ENCODE assay signal across 2 cellular contexts in the genomic region with DNA sequence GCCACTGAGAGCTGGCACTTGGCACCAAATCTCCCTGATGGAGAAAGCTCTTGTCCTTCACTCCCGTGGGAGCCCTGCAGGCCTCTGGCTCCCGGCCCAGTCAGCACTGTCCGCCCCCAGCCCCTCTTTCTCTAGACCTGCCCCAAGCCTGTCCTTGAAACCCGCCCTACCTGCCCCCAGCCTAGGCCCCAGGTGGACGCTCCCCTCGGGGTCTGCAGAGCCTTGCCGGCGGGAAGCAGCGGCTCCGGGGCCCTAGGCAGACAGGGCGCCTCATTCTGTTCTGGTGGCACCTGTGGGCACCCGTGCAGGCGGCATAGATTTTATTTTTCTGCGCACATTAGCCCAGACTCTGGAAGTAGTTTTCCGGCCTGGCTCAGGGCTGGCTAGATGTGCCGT.
TF ChIP-seq lines count a peak whose summit lies in the region.

No MANE protein-coding gene starts in this region.

TF ChIP-seq in SK-N-SH, 30 proteins besides CTCF, POLR2A, EP300 and RAD21 (continued from another document):
- no peak for TF ChIP-seq CHD2 (IDR thresholded peaks at IDR 0.05; ENCODE audit: low read length, partially characterized antibody)
- no peak for TF ChIP-seq EZH2phosphoT487 (IDR thresholded peaks at IDR 0.05; ENCODE audit: borderline replicate concordance, low read depth)
- TF ChIP-seq SIN3A (IDR thresholded peaks at IDR 0.05; ENCODE audit: borderline replicate concordance, low read depth, low read length): no peak
- no peak for TF ChIP-seq SMC3 (IDR thresholded peaks at IDR 0.05; ENCODE audit: low read depth, low read length)
- TF ChIP-seq, protein P1, sequence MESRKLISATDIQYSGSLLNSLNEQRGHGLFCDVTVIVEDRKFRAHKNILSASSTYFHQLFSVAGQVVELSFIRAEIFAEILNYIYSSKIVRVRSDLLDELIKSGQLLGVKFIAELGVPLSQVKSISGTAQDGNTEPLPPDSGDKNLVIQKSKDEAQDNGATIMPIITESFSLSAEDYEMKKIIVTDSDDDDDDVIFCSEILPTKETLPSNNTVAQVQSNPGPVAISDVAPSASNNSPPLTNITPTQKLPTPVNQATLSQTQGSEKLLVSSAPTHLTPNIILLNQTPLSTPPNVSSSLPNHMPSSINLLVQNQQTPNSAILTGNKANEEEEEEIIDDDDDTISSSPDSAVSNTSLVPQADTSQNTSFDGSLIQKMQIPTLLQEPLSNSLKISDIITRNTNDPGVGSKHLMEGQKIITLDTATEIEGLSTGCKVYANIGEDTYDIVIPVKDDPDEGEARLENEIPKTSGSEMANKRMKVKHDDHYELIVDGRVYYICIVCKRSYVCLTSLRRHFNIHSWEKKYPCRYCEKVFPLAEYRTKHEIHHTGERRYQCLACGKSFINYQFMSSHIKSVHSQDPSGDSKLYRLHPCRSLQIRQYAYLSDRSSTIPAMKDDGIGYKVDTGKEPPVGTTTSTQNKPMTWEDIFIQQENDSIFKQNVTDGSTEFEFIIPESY (IDR thresholded peaks at IDR 0.05; ENCODE audit: borderline replicate concordance, low read depth): no peak
- no peak for TF ChIP-seq MEF2A (IDR thresholded peaks at IDR 0.05; ENCODE audit: borderline replicate concordance, low read depth)
- no peak for TF ChIP-seq RXRA (IDR thresholded peaks at IDR 0.05; ENCODE audit: borderline replicate concordance, low read depth)
- TF ChIP-seq NRF1 (IDR thresholded peaks at IDR 0.05; ENCODE audit: low read depth, low read length): no peak
- TF ChIP-seq YY1 (IDR thresholded peaks at IDR 0.05; ENCODE audit: low read depth): no peak
- TF ChIP-seq TCF12 (IDR thresholded peaks at IDR 0.05): no peak
- TF ChIP-seq, protein P2, sequence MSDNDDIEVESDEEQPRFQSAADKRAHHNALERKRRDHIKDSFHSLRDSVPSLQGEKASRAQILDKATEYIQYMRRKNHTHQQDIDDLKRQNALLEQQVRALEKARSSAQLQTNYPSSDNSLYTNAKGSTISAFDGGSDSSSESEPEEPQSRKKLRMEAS (IDR thresholded peaks at IDR 0.05; ENCODE audit: low read depth): no peak
- TF ChIP-seq MXI1 (IDR thresholded peaks at IDR 0.05; ENCODE audit: low read depth, low read length): no peak
- TF ChIP-seq, protein P3, sequence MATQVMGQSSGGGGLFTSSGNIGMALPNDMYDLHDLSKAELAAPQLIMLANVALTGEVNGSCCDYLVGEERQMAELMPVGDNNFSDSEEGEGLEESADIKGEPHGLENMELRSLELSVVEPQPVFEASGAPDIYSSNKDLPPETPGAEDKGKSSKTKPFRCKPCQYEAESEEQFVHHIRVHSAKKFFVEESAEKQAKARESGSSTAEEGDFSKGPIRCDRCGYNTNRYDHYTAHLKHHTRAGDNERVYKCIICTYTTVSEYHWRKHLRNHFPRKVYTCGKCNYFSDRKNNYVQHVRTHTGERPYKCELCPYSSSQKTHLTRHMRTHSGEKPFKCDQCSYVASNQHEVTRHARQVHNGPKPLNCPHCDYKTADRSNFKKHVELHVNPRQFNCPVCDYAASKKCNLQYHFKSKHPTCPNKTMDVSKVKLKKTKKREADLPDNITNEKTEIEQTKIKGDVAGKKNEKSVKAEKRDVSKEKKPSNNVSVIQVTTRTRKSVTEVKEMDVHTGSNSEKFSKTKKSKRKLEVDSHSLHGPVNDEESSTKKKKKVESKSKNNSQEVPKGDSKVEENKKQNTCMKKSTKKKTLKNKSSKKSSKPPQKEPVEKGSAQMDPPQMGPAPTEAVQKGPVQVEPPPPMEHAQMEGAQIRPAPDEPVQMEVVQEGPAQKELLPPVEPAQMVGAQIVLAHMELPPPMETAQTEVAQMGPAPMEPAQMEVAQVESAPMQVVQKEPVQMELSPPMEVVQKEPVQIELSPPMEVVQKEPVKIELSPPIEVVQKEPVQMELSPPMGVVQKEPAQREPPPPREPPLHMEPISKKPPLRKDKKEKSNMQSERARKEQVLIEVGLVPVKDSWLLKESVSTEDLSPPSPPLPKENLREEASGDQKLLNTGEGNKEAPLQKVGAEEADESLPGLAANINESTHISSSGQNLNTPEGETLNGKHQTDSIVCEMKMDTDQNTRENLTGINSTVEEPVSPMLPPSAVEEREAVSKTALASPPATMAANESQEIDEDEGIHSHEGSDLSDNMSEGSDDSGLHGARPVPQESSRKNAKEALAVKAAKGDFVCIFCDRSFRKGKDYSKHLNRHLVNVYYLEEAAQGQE (IDR thresholded peaks at IDR 0.05; ENCODE audit: low read depth, low read length): no peak
TF ChIP-seq in SK-N-SH: peak in this region for 0.

TF ChIP-seq in SK-N-SH treated with all-trans-retinoic acid at 6 μM for 48 hours, 23 proteins besides CTCF, POLR2A, EP300 and RAD21 (continued from another document):
- TF ChIP-seq, protein P4, sequence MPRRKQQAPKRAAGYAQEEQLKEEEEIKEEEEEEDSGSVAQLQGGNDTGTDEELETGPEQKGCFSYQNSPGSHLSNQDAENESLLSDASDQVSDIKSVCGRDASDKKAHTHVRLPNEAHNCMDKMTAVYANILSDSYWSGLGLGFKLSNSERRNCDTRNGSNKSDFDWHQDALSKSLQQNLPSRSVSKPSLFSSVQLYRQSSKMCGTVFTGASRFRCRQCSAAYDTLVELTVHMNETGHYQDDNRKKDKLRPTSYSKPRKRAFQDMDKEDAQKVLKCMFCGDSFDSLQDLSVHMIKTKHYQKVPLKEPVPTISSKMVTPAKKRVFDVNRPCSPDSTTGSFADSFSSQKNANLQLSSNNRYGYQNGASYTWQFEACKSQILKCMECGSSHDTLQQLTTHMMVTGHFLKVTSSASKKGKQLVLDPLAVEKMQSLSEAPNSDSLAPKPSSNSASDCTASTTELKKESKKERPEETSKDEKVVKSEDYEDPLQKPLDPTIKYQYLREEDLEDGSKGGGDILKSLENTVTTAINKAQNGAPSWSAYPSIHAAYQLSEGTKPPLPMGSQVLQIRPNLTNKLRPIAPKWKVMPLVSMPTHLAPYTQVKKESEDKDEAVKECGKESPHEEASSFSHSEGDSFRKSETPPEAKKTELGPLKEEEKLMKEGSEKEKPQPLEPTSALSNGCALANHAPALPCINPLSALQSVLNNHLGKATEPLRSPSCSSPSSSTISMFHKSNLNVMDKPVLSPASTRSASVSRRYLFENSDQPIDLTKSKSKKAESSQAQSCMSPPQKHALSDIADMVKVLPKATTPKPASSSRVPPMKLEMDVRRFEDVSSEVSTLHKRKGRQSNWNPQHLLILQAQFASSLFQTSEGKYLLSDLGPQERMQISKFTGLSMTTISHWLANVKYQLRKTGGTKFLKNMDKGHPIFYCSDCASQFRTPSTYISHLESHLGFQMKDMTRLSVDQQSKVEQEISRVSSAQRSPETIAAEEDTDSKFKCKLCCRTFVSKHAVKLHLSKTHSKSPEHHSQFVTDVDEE (CRISPR knock-in tag; IDR thresholded peaks at IDR 0.05): no peak
- TF ChIP-seq ESRRG (CRISPR knock-in tag; IDR thresholded peaks at IDR 0.05) (no peak), ZC3H10 (CRISPR knock-in tag; IDR thresholded peaks at IDR 0.05) (no peak), PPARA (CRISPR knock-in tag; IDR thresholded peaks at IDR 0.05; ENCODE audit: borderline replicate concordance) (no peak), ZNF8 (CRISPR knock-in tag; IDR thresholded peaks at IDR 0.05) (no peak), BACH2 (CRISPR knock-in tag; IDR thresholded peaks at IDR 0.05; ENCODE audit: borderline replicate concordance) (no peak), RARB (CRISPR knock-in tag; IDR thresholded peaks at IDR 0.05) (no peak), OSR1 (CRISPR knock-in tag; IDR thresholded peaks at IDR 0.05) (no peak)
- TF ChIP-seq, protein P5, sequence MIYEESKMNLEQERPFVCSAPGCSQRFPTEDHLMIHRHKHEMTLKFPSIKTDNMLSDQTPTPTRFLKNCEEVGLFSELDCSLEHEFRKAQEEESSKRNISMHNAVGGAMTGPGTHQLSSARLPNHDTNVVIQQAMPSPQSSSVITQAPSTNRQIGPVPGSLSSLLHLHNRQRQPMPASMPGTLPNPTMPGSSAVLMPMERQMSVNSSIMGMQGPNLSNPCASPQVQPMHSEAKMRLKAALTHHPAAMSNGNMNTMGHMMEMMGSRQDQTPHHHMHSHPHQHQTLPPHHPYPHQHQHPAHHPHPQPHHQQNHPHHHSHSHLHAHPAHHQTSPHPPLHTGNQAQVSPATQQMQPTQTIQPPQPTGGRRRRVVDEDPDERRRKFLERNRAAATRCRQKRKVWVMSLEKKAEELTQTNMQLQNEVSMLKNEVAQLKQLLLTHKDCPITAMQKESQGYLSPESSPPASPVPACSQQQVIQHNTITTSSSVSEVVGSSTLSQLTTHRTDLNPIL (CRISPR knock-in tag; IDR thresholded peaks at IDR 0.05; ENCODE audit: low read depth): no peak
- TF ChIP-seq, protein P6, sequence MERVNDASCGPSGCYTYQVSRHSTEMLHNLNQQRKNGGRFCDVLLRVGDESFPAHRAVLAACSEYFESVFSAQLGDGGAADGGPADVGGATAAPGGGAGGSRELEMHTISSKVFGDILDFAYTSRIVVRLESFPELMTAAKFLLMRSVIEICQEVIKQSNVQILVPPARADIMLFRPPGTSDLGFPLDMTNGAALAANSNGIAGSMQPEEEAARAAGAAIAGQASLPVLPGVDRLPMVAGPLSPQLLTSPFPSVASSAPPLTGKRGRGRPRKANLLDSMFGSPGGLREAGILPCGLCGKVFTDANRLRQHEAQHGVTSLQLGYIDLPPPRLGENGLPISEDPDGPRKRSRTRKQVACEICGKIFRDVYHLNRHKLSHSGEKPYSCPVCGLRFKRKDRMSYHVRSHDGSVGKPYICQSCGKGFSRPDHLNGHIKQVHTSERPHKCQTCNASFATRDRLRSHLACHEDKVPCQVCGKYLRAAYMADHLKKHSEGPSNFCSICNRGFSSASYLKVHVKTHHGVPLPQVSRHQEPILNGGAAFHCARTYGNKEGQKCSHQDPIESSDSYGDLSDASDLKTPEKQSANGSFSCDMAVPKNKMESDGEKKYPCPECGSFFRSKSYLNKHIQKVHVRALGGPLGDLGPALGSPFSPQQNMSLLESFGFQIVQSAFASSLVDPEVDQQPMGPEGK (CRISPR knock-in tag; IDR thresholded peaks at IDR 0.05; ENCODE audit: borderline replicate concordance): no peak
